In the genomic region with DNA sequence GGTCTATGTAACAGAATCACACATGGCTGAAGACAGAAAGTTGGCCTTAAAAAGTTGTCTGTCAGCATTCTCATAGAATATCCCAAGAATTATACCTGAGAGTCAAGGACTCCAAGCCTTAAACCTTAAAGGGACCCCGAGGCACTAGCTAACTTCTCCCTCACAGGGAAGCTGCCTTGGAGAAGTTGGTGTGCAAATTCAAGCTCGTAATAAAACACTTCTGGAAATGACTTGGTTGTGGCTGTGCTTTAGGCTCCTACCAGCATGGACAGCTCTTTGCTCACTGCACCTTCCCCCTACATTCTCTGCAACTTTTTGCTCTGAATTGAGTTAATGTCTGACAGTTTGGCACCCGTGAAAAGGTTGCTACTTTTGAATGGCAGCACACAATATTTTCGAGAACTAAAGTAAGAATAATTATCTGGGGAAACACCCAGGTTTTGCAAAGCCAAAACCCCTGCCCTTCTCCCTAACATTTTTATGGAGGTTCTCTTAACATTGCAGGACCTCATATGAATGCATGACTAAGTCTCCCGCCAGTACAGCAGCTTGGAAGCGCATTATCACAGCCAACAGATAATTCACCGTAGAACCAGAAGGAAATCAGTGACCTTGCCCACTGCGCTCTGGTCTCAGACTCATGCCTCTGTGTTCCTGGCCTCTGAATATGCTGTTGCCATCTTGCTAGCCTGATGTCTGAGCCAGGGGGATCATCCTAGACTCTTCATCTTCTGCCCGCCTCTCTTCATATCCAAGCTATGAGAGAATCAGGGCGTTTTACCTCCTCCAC, we compare ENCODE assay signal across 24 cellular contexts.
"Had no signal": no experiment of that assay in that cellular context is flagged by ENCODE, and none has a peak within 500 bp of the region (broad histone marks: within the 10 kb centered on the region; RNA-seq: fewer than 3 reads in every experiment).

No MANE protein-coding gene starts in this region.

- DNase-seq: activated CD4-positive, alpha-beta T cell treated with anti-CD3 and anti-CD28 coated beads, Interleukin-2, amount 10 ng/mL, durations not matched to agents 24 days and 14 days; activated CD8-positive, alpha-beta memory T cell treated with anti-CD3 and anti-CD28 coated beads, Interleukin-2, amount 10 ng/mL, durations not matched to agents 7 days and 5 days; activated CD8-positive, alpha-beta T cell treated with anti-CD3 and anti-CD28 coated beads for 36 hours; activated gamma-delta T cell; activated naive CD4-positive, alpha-beta T cell treated with anti-CD3 and anti-CD28 coated beads, Interleukin-2, amount 50 U/mL, for 16 hours; activated naive CD8-positive, alpha-beta T cell treated with anti-CD3 and anti-CD28 coated beads, Interleukin-2, amount 50 U/mL, for 24 hours; activated T-cell treated with anti-CD3 and anti-CD28 coated beads for 4 hours; aorta; brain microvascular endothelial cell; effector memory CD4-positive, alpha-beta T cell; foreskin melanocyte; hypothalamus; mesenchymal stem cell; mucosa of descending colon; psoas muscle; right lobe of liver; small intestine; stimulated activated CD4-positive, alpha-beta T cell treated with anti-CD3 and anti-CD28 coated beads, Interleukin-2, amount 100 ng/mL, for 24 hours; stimulated activated naive CD8-positive, alpha-beta T cell treated with anti-CD3 and anti-CD28 coated beads, Interleukin-15, amount 100 ng/mL, for 72 hours; T1000; tibial artery; uterus had no signal

- H3K9ac ChIP-seq: neural progenitor cell had no signal

- H3K4me2 ChIP-seq: neural progenitor cell had no signal

- H3K27me3 ChIP-seq: brain microvascular endothelial cell, neural progenitor cell, right lobe of liver, tibial artery, uterus had no signal

- H3K4me3 ChIP-seq: mucosa of descending colon, neural progenitor cell, psoas muscle, right lobe of liver, tibial artery, uterus had no signal

- H3K9me3 ChIP-seq: mucosa of descending colon, psoas muscle, right lobe of liver, tibial artery, uterus had no signal

- H2AFZ ChIP-seq: neural progenitor cell had no signal

- H3K36me3 ChIP-seq: brain microvascular endothelial cell, neural progenitor cell, right lobe of liver, tibial artery, uterus had no signal

- H3K4me1 ChIP-seq: neural progenitor cell, right lobe of liver, uterus had no signal

- H3K27ac ChIP-seq: brain microvascular endothelial cell, neural progenitor cell, psoas muscle, right lobe of liver, tibial artery, VCaP had no signal
